Comparison of ENCODE assay signal across 10 cellular contexts in genomic region chr18:55268146-55268545, GRCh38.
DNase-seq lines count a peak whose midpoint lies in the region; ATAC-seq and TF ChIP-seq lines count a peak whose summit lies in the region.
"Had no signal": no experiment of that assay in that cellular context is flagged by ENCODE, and none has a peak within 500 bp of the region (broad histone marks: within the 10 kb centered on the region; RNA-seq: fewer than 3 reads in every experiment).

No MANE protein-coding gene starts in this region.

- H3K9me3 ChIP-seq in lung (ENCODE audit: control insufficient read depth in 2 of 2, insufficient read depth in 1 of 2, low read length in 1 of 2): peaks cover 0 to 3% of the 10 kb centered on the region in 2 donors

- H3K9me3 Mint-ChIP-seq in MCF 10A (ENCODE audit: unreplicated experiment): no peaks in the 10 kb centered on the region

- no peaks in the 10 kb centered on the region for H3K4me1 Mint-ChIP-seq in MCF 10A (ENCODE audit: insufficient read depth, unreplicated experiment)

- intact Hi-C loops in MCF 10A (cut with micrococcal nuclease): no loop called here

- H3K4me3 Mint-ChIP-seq in MCF 10A (ENCODE audit: unreplicated experiment): no peak overlapping the region

- DNase-seq in lung (ENCODE audit: low spot score) (no peak), MCF 10A (ENCODE audit: unreplicated experiment) (no peak), middle frontal gyrus (ENCODE audit: extremely low spot score, low spot score) (no peak), HCEC 1CT (no peak), erythroblast (lab: John Stamatoyannopoulos, UW) (no peak)
- DNase-seq: activated CD8-positive, alpha-beta memory T cell treated with anti-CD3 and anti-CD28 coated beads, Interleukin-2, amount 50 U/mL, for 4 hours; NCI-H510A treated with DMSO at 0.1 percent for 48 hours had no signal

- no peak overlapping the region for H3K27ac ChIP-seq in lung (ENCODE audit: low read depth in 1 of 2, low read length in 1 of 2)

- H3K27ac Mint-ChIP-seq in MCF 10A (ENCODE audit: low read depth, unreplicated experiment): no peak overlapping the region

- ATAC-seq in GM18508 (IDR thresholded peaks at IDR 0.05; ENCODE audit: insufficient read depth, unreplicated experiment): peak; percentile 75
- ATAC-seq in GM21717 (IDR thresholded peaks at IDR 0.05; ENCODE audit: unreplicated experiment): peak; percentile 82
- peak; percentile 65 for ATAC-seq in HG03460 (IDR thresholded peaks at IDR 0.05; ENCODE audit: unreplicated experiment)
- peak; percentile 28 for ATAC-seq in lung (ENCODE audit: insufficient read depth, low FRiP score)

- H3K36me3 ChIP-seq in lung (ENCODE audit: control insufficient read depth in 2 of 2, insufficient read depth in 2 of 2, low read length in 2 of 2): peaks cover 4 to 26% of the 10 kb centered on the region in 2 donors

- POLR2A ChIA-PET in MCF 10A (lab: Yijun Ruan, JAX): no interaction called here

- no peaks in the 10 kb centered on the region for H3K27me3 ChIP-seq in lung (ENCODE audit: control insufficient read depth, insufficient read depth)

- H3K4me3 ChIP-seq in lung: no peak overlapping the region

- TF ChIP-seq CTCF in lung (IDR thresholded peaks at IDR 0.05; ENCODE audit: control extremely low read depth, extremely low read depth): no peak
- TF ChIP-seq CTCF in MCF 10A (IDR thresholded peaks at IDR 0.05; ENCODE audit: unreplicated experiment): no peak

- H3K36me3 Mint-ChIP-seq in MCF 10A (ENCODE audit: insufficient read depth, unreplicated experiment): peaks cover 7% of the 10 kb centered on the region

- no TSS peak for BruUV-seq in MCF 10A (replicated peaks; lab: Mats Ljungman, UMichigan)

- 34 to 40% methylated on average over 1 of the region's 1 CpG for WGBS in lung, 2 donors

- H3K27me3 Mint-ChIP-seq in MCF 10A (ENCODE audit: insufficient read depth, unreplicated experiment): no peaks in the 10 kb centered on the region

- no peak for TF ChIP-seq POLR2A in erythroblast (IDR thresholded peaks at IDR 0.05; ENCODE audit: low read length)

- CTCF ChIA-PET in MCF 10A (lab: Yijun Ruan, JAX): interaction anchor here (1.7 kb wide), 1 partner anchor 34 kb away, joined by 6 read pairs; no protein-coding TSS in a partner anchor

- H3K4me1 ChIP-seq in lung (ENCODE audit: control insufficient read depth in 2 of 2, insufficient read depth in 2 of 2, low read length in 2 of 2): peaks cover 6 to 15% of the 10 kb centered on the region in 2 donors

Comparison
In these comparisons a context has a peak if more than half of its experiments do, and no peak if none do; other contexts are left out.
1. ATAC-seq: peak in every context shown above with its lines; median percentile 82 in GM21717; 75 in GM18508; 65 in HG03460; 28 in lung.